ENCODE assay signal across 10 cellular contexts in genomic region chr2:96413067-96413722, GRCh38.
DNase-seq lines count a peak whose midpoint lies in the region; ATAC-seq, FAIRE-seq and TF ChIP-seq lines count a peak whose summit lies in the region.
"Had no signal": no experiment of that assay in that cellular context is flagged by ENCODE, and none has a peak within 500 bp of the region (broad histone marks: within the 10 kb centered on the region; RNA-seq: fewer than 3 reads in every experiment).

No MANE protein-coding gene starts in this region.

- TF ChIP-seq CTCF in brain microvascular endothelial cell (IDR thresholded peaks at IDR 0.05; ENCODE audit: low read depth, low read length, missing control alignments) = no peak

- H3K36me3 ChIP-seq in brain microvascular endothelial cell (replicated peaks) = no peaks in the 10 kb centered on the region
- no peaks in the 10 kb centered on the region for H3K36me3 ChIP-seq in mesenchymal stem cell (ENCODE audit: control insufficient read depth in 1 of 2, insufficient read depth in 2 of 2, low read depth in 1 of 2, low read length in 2 of 2)

- no peak overlapping the region for H2BK5ac ChIP-seq in mesenchymal stem cell (ENCODE audit: low read depth, low read length, poor library complexity, severe bottlenecking)

- in situ Hi-C loops in brain microvascular endothelial cell (cut with HindIII; ENCODE audit: low pct_ligation_motif_present, low sequenced_read_pairs) = no loop called here

- H3K27ac ChIP-seq in brain microvascular endothelial cell (no peak overlapping the region), mesenchymal stem cell (ENCODE audit: low read length, poor library complexity, severe bottlenecking) (no peak overlapping the region)

- H3K9me3 ChIP-seq in mesenchymal stem cell (ENCODE audit: control insufficient read depth, low read length) = no peaks in the 10 kb centered on the region

- no peak overlapping the region for H2BK15ac ChIP-seq in mesenchymal stem cell (ENCODE audit: low read depth, poor library complexity, severe bottlenecking)

- DNase-seq in NOMO-1 treated with DMSO at 0.1 percent for 48 hours (lab: John Stamatoyannopoulos, UW; ENCODE audit: unreplicated experiment) (peak; percentile 0), NOMO-1 treated with dmso at 0.1 percent for 144 hours (lab: John Stamatoyannopoulos, UW; ENCODE audit: unreplicated experiment) (no peak), brain microvascular endothelial cell (no peak), mesenchymal stem cell (no peak), ureter (ENCODE audit: low spot score) (peak; percentile 72), putamen (ENCODE audit: low spot score) (no peak), GM12891 (ENCODE audit: insufficient read length, low spot score) (no peak)
- DNase-seq: central memory CD4-positive, alpha-beta T cell; NCI-H2227 treated with DMSO at 0.1 percent for 48 hours had no signal

- TF ChIP-seq POLR2A in GM12891 (IDR thresholded peaks at IDR 0.05; ENCODE audit: low read depth, low read length) = no peak

- H3K23ac ChIP-seq in mesenchymal stem cell (ENCODE audit: low read length in 2 of 2) = no peak overlapping the region

- H4K91ac ChIP-seq in mesenchymal stem cell (ENCODE audit: low read length) = no peak overlapping the region

- no peak overlapping the region for H2BK12ac ChIP-seq in mesenchymal stem cell (ENCODE audit: low read length in 2 of 2)

- H3K14ac ChIP-seq in mesenchymal stem cell (ENCODE audit: low read length in 2 of 2) = no peak overlapping the region

- FAIRE-seq in GM12891 (lab: Jason Lieb, UNC) = no peak

- H3K79me1 ChIP-seq in mesenchymal stem cell (replicated peaks; ENCODE audit: low read length, poor library complexity, severe bottlenecking) = no peaks in the 10 kb centered on the region

- ATAC-seq in HG03175 (IDR thresholded peaks at IDR 0.05; ENCODE audit: unreplicated experiment) = no peak

- H3K4me3 ChIP-seq in brain microvascular endothelial cell (ENCODE audit: low read depth, low read length) = peak overlapping the region; percentile 49
- H3K4me3 ChIP-seq in mesenchymal stem cell (ENCODE audit: insufficient read depth in 1 of 2, low read depth in 1 of 2, low read length in 2 of 2) = peak overlapping the region in 1 of 2 experiments; percentile 78

- no peak overlapping the region for H2AK5ac ChIP-seq in mesenchymal stem cell (ENCODE audit: low read length, severe bottlenecking)

- peaks cover 8% of the 10 kb centered on the region for H3K4me1 ChIP-seq in mesenchymal stem cell (ENCODE audit: control insufficient read depth, insufficient read depth, low read depth, low read length)

- no peak overlapping the region for H4K8ac ChIP-seq in mesenchymal stem cell (ENCODE audit: low read length)

- no peak overlapping the region for H3K4me2 ChIP-seq in mesenchymal stem cell (ENCODE audit: low read length, poor library complexity, severe bottlenecking)

- H3K9ac ChIP-seq in mesenchymal stem cell (ENCODE audit: low read length) = peak overlapping the region; percentile 77

- H3K4ac ChIP-seq in mesenchymal stem cell (ENCODE audit: low read depth in 1 of 2, low read length in 2 of 2) = no peak overlapping the region

- H2AFZ ChIP-seq in mesenchymal stem cell (ENCODE audit: low read depth, low read length) = no peak overlapping the region

- no peak overlapping the region for H2BK120ac ChIP-seq in mesenchymal stem cell (ENCODE audit: low read depth, low read length)

- no peak overlapping the region for H3K18ac ChIP-seq in mesenchymal stem cell (ENCODE audit: low read depth in 1 of 2, low read length in 2 of 2)

- WGBS in mesenchymal stem cell = 90% methylated on average over 7 of the region's 7 CpGs

- H3K27me3 ChIP-seq in brain microvascular endothelial cell (replicated peaks) = peaks cover 4% of the 10 kb centered on the region
- peaks cover 11 to 28% of the 10 kb centered on the region in 2 experiments for H3K27me3 ChIP-seq in mesenchymal stem cell (ENCODE audit: control insufficient read depth in 1 of 2, insufficient read depth in 1 of 2, low read length in 2 of 2)

TF ChIP-seq in GM12891, 5 proteins besides CTCF, POLR2A, EP300 and RAD21:
- no peak for TF ChIP-seq POLR2AphosphoS5 (IDR thresholded peaks at IDR 0.05; ENCODE audit: low read depth, low read length)
- no peak for TF ChIP-seq PAX5 (IDR thresholded peaks at IDR 0.05; ENCODE audit: insufficient read depth, low read length, severe bottlenecking)
- no peak for TF ChIP-seq TAF1 (IDR thresholded peaks at IDR 0.05; ENCODE audit: low read depth, low read length)
- TF ChIP-seq POU2F2 (IDR thresholded peaks at IDR 0.05; ENCODE audit: low read depth, low read length) = no peak
- no peak for TF ChIP-seq SPI1 (IDR thresholded peaks at IDR 0.05; ENCODE audit: low read depth, low read length)

Comparison
In these comparisons a context has a peak if more than half of its experiments do, and no peak if none do; other contexts are left out.
1. DNase-seq: peak in NOMO-1 treated with DMSO at 0.1 percent for 48 hours (single experiment) and ureter (single experiment); none in NOMO-1 treated with dmso at 0.1 percent for 144 hours (single experiment), brain microvascular endothelial cell (single experiment), mesenchymal stem cell (single experiment), putamen (single experiment) and GM12891 (single experiment).